15 cellular contexts compared by ENCODE assay signal in genomic region chr9:105187781-105188180, GRCh38. TPM values are rescaled to one million over a fixed set of nuclear protein-coding genes. Genes with fewer than 3 reads are reported as not detected.
DNase-seq lines count a peak whose midpoint lies in the region; ATAC-seq, FAIRE-seq and TF ChIP-seq lines count a peak whose summit lies in the region.
"Had no signal": no experiment of that assay in that cellular context is flagged by ENCODE, and none has a peak within 500 bp of the region (broad histone marks: within the 10 kb centered on the region; RNA-seq: fewer than 3 reads in every experiment).

No MANE protein-coding gene starts in this region.

- in situ Hi-C loops in transverse colon (cut with MboI; ENCODE audit: low pct_ligation_motif_present in 1 of 4, low pct_unique_long_range_greater_than_20kb in 1 of 4, low sequenced_read_pairs in 3 of 4) = no loop called here

- 17 to 91% methylated on average over 1 of the region's 1 CpG for WGBS in transverse colon (ENCODE audit: low coverage in 1 of 2), 2 donors

- H3K27me3 ChIP-seq in transverse colon = no peaks in the 10 kb centered on the region
- H3K27me3 ChIP-seq: adrenal gland had no signal

- TF ChIP-seq CTCF in transverse colon (IDR thresholded peaks at IDR 0.05) = no peak

- H3K4me3 ChIP-seq in transverse colon = no peak overlapping the region
- H3K4me3 ChIP-seq: adrenal gland had no signal

- TF ChIP-seq POLR2A in GM12891 (IDR thresholded peaks at IDR 0.05; ENCODE audit: low read depth, low read length) (no peak), transverse colon (IDR thresholded peaks at IDR 0.05) (no peak)

- H3K36me3 Mint-ChIP-seq in T-cell = no peaks in the 10 kb centered on the region

- no peak overlapping the region for H3K27ac Mint-ChIP-seq in T-cell
- H3K27ac Mint-ChIP-seq: stimulated activated naive CD8-positive, alpha-beta T cell treated with anti-CD3 and anti-CD28 coated beads, Interleukin-15, Interleukin-2, amounts not matched to agents 100 ng/mL and 50 ng/mL, for 24 hours had no signal

- no peaks in the 10 kb centered on the region for H3K4me1 ChIP-seq in transverse colon

- no peak for ATAC-seq in T-cell (replicated peaks in 1 of 4)

- H3K4me1 Mint-ChIP-seq in T-cell = no peaks in the 10 kb centered on the region

- POLR2A ChIA-PET in T-cell (lab: Charles Lee) = no interaction called here

- peaks cover 0 to 6% of the 10 kb centered on the region in 2 donors for H3K27me3 Mint-ChIP-seq in T-cell
- H3K27me3 Mint-ChIP-seq: stimulated activated naive CD8-positive, alpha-beta T cell treated with anti-CD3 and anti-CD28 coated beads, Interleukin-15, Interleukin-2, amounts not matched to agents 100 ng/mL and 50 ng/mL, for 24 hours had no signal

- peak; percentile 77 for DNase-seq in EL
- DNase-seq in NOMO-1 treated with dmso at 0.1 percent for 144 hours (lab: John Stamatoyannopoulos, UW; ENCODE audit: unreplicated experiment) = peak; percentile 16
- DNase-seq in dermis blood vessel endothelial cell = peak; percentile 27
- DNase-seq in pulmonary artery endothelial cell (ENCODE audit: low read depth, low spot score) = peak; percentile 26
- no peak for DNase-seq in germinal center (ENCODE audit: low spot score)
- DNase-seq in GM12891 (ENCODE audit: insufficient read length, low spot score) = no peak
- no peak for DNase-seq in transverse colon
- no peak for DNase-seq in T-cell
- DNase-seq: DMS 273 treated with DMSO at 0.1 percent for 48 hours; left cardiac atrium; NCI-H524 treated with DMSO at 0.1 percent for 48 hours; stimulated activated CD4-positive, alpha-beta T cell treated with anti-CD3 and anti-CD28 coated beads, Interleukin-1b, Interleukin-23, amount 100 ng/mL, for 48 hours had no signal

- H3K27ac ChIP-seq in transverse colon = no peak overlapping the region

- no peaks in the 10 kb centered on the region for H3K36me3 ChIP-seq in transverse colon
- H3K36me3 ChIP-seq: adrenal gland had no signal

- intact Hi-C loops in transverse colon (cut with DNase I; ENCODE audit: low total_unique reads) = no loop called here

- no peak for FAIRE-seq in GM12891 (lab: Jason Lieb, UNC)
- FAIRE-seq: GM18507 had no signal

- H3K4me3 Mint-ChIP-seq in T-cell = no peak overlapping the region
- H3K4me3 Mint-ChIP-seq: stimulated activated naive CD8-positive, alpha-beta T cell treated with anti-CD3 and anti-CD28 coated beads, Interleukin-15, Interleukin-2, amounts not matched to agents 100 ng/mL and 50 ng/mL, for 24 hours had no signal

- H3K9me3 Mint-ChIP-seq in T-cell = no peaks in the 10 kb centered on the region
- H3K9me3 Mint-ChIP-seq: stimulated activated naive CD8-positive, alpha-beta T cell treated with anti-CD3 and anti-CD28 coated beads, Interleukin-15, Interleukin-2, amounts not matched to agents 100 ng/mL and 50 ng/mL, for 24 hours had no signal

- CTCF ChIA-PET in T-cell (lab: Charles Lee) = no interaction called here

- H3K9me3 ChIP-seq in transverse colon = no peaks in the 10 kb centered on the region
- H3K9me3 ChIP-seq: adrenal gland had no signal

- no peak for TF ChIP-seq EP300 in transverse colon (IDR thresholded peaks at IDR 0.05; ENCODE audit: low read depth)

TF ChIP-seq in GM12891, 5 proteins besides CTCF, POLR2A, EP300 and RAD21:
- TF ChIP-seq PAX5 (IDR thresholded peaks at IDR 0.05; ENCODE audit: insufficient read depth, low read length, severe bottlenecking) (no peak), SPI1 (IDR thresholded peaks at IDR 0.05; ENCODE audit: low read depth, low read length) (no peak), POLR2AphosphoS5 (IDR thresholded peaks at IDR 0.05; ENCODE audit: low read depth, low read length) (no peak), TAF1 (IDR thresholded peaks at IDR 0.05; ENCODE audit: low read depth, low read length) (no peak), POU2F2 (IDR thresholded peaks at IDR 0.05; ENCODE audit: low read depth, low read length) (no peak)

RNA-seq across cellular contexts. Expression of gene SLC44A1, which starts 56.7 kb away (rescaled TPM):
- total RNA-seq in dermis blood vessel endothelial cell = 42.7 and 71.8 TPM in 2 replicates
- 74.9 and 79.0 TPM in 2 replicates for total RNA-seq in pulmonary artery endothelial cell
- 2.4 TPM for polyA plus RNA-seq in GM12891 (2012; ENCODE audit: low read depth, missing spikeins)
- 10 to 100 TPM; 39.3 to 94.1 (median 58.3) TPM for total RNA-seq in transverse colon
- 10 to 100 TPM in 1 of 5 donors, 1 to 10 TPM in 4; 7.3 to 10.2 (median 9.4) TPM for total RNA-seq in T-cell

Comparison
In these comparisons a context has a peak if more than half of its experiments do, and no peak if none do; other contexts are left out.
1. DNase-seq: peak in EL (single experiment), NOMO-1 treated with dmso at 0.1 percent for 144 hours (single experiment), dermis blood vessel endothelial cell (single experiment) and pulmonary artery endothelial cell (single experiment); none in germinal center (single experiment), GM12891 (single experiment), transverse colon (single experiment) and T-cell (0 of 34).